In the genomic region with DNA sequence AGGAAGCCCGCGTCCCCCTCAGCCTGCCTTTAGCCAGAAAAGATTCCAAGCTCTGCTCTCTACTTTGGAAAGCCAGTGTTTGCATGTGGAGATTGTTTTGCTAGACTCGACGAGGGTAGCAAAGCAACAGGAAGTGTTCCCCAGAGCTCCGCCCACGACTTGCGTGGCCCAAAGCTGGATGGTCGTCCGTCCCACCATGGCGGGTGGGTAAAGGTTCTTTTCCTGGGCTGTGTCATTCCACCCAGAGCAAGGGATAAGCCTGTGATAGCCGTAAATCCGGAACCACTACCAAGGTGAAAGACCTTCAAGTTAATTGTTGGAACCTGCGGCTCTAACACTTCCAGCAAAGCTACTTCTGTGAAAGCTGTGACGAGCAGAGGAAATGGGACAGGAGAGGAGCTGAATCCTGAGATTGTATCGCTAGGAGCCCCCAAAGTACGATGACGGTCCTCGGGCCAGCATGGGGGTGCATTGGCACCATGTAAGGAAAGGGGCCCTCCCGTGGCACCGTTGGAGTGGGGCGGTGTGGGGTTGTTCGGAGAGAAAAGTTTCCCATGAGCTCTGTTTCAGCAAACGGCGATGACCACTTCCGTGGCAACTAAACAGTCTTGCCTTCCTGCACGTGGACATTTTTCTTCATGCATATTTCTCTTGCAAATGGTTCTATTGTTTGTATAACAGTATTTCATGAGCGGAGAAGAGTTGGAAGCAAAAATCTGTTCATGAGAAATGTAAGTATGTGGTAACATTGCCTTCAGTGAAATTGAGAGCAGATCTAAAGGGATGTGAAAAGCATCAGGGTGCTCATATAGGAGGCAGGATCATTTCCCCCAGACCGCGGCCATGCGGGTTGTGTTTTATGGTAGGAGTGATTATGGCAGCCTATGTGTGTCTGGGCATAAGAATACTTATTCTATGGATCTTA, we compare ENCODE assay signal across 8 cellular contexts. TPM values are rescaled to one million over a fixed set of nuclear protein-coding genes. Genes with fewer than 3 reads are reported as not detected.
DNase-seq lines count a peak whose midpoint lies in the region; ATAC-seq and TF ChIP-seq lines count a peak whose summit lies in the region.

No MANE protein-coding gene starts in this region.

- H3K27ac ChIP-seq in tibial artery, result no peak overlapping the region

- DNase-seq in activated CD4-positive, alpha-beta T cell treated with anti-CD3 and anti-CD28 coated beads for 36 hours, result peak; percentile 59
- DNase-seq in activated CD4-positive, alpha-beta T cell treated with anti-CD3 and anti-CD28 coated beads, Interleukin-2, amount 50 U/mL, for 4 hours, result no peak
- peak; percentile 68 for DNase-seq in activated CD4-positive, alpha-beta memory T cell treated with anti-CD3 and anti-CD28 coated beads for 36 hours
- DNase-seq in tibial artery (peak in 1 of 2 donors; percentile 64), DMS53 treated with DMSO at 0.1 percent for 48 hours (lab: John Stamatoyannopoulos, UW; ENCODE audit: unreplicated experiment) (no peak), NCI-H2196 treated with DMSO at 0.1 percent for 48 hours (lab: John Stamatoyannopoulos, UW; ENCODE audit: unreplicated experiment) (no peak), NCI-H1694 (lab: John Stamatoyannopoulos, UW) (no peak)

- H3K36me3 ChIP-seq in tibial artery, result no peaks in the 10 kb centered on the region

- peaks cover 0 to 13% (median 11%) of the 10 kb centered on the region in 4 donors for H3K4me1 ChIP-seq in tibial artery

- peak overlapping the region; percentile 68 for H3K4me3 Mint-ChIP-seq in activated CD4-positive, alpha-beta T cell treated with anti-CD3 and anti-CD28 coated beads for 36 hours
- peak overlapping the region; percentile 78 for H3K4me3 Mint-ChIP-seq in activated CD4-positive, alpha-beta memory T cell treated with anti-CD3 and anti-CD28 coated beads for 36 hours

- POLR2A ChIA-PET in activated CD4-positive, alpha-beta T cell treated with anti-CD3 and anti-CD28 coated beads for 36 hours (lab: Charles Lee), result interaction anchor here (0.7 to 2.0 kb wide), 2 partner anchors 9 to 723 kb away, joined by 3 to 8 read pairs; partner anchors contain the start of gene MX2
- POLR2A ChIA-PET in activated CD4-positive, alpha-beta memory T cell treated with anti-CD3 and anti-CD28 coated beads for 36 hours (lab: Charles Lee), result interaction anchor here (1.1 kb wide), 1 partner anchor 9 kb away, joined by 6 read pairs; the partner anchor contains the start of gene MX2

- H3K9me3 Mint-ChIP-seq in activated CD4-positive, alpha-beta T cell treated with anti-CD3 and anti-CD28 coated beads for 36 hours (ENCODE audit: low read depth), result peaks cover 2% of the 10 kb centered on the region
- no peaks in the 10 kb centered on the region for H3K9me3 Mint-ChIP-seq in activated CD4-positive, alpha-beta memory T cell treated with anti-CD3 and anti-CD28 coated beads for 36 hours

- H3K4me3 ChIP-seq in iPS-18c (ENCODE audit: insufficient read depth, low read depth, low read length) (peak overlapping the region; percentile 51), tibial artery (peak overlapping the region; percentile 35 to 52)

- CTCF ChIA-PET in activated CD4-positive, alpha-beta T cell treated with anti-CD3 and anti-CD28 coated beads for 36 hours (lab: Charles Lee), result interaction anchor here (0.6 to 1.7 kb wide), 4 partner anchors 11 to 87 kb away, joined by 3 to 15 read pairs (median 3); no protein-coding TSS in a partner anchor
- CTCF ChIA-PET in activated CD4-positive, alpha-beta memory T cell treated with anti-CD3 and anti-CD28 coated beads for 36 hours (lab: Charles Lee), result interaction anchor here (1.0 to 2.4 kb wide), 2 partner anchors 13 to 87 kb away, joined by 3 to 12 read pairs; no protein-coding TSS in a partner anchor

- no peaks in the 10 kb centered on the region for H3K27me3 ChIP-seq in tibial artery

- H3K9me3 ChIP-seq in iPS-18c (ENCODE audit: control insufficient read depth, insufficient read depth, low read length) (peaks cover 3% of the 10 kb centered on the region), tibial artery (no peaks in the 10 kb centered on the region)

- no peaks in the 10 kb centered on the region for H3K27me3 Mint-ChIP-seq in activated CD4-positive, alpha-beta T cell treated with anti-CD3 and anti-CD28 coated beads for 36 hours
- H3K27me3 Mint-ChIP-seq in activated CD4-positive, alpha-beta memory T cell treated with anti-CD3 and anti-CD28 coated beads for 36 hours, result no peaks in the 10 kb centered on the region

- TF ChIP-seq CTCF in tibial artery (IDR thresholded peaks at IDR 0.05), result no peak

- H3K4me1 Mint-ChIP-seq in activated CD4-positive, alpha-beta T cell treated with anti-CD3 and anti-CD28 coated beads for 36 hours, result peaks cover 79% of the 10 kb centered on the region
- H3K4me1 Mint-ChIP-seq in activated CD4-positive, alpha-beta memory T cell treated with anti-CD3 and anti-CD28 coated beads for 36 hours (ENCODE audit: low read depth), result peaks cover 52% of the 10 kb centered on the region

- peak overlapping the region; percentile 87 for H3K27ac Mint-ChIP-seq in activated CD4-positive, alpha-beta T cell treated with anti-CD3 and anti-CD28 coated beads for 36 hours
- H3K27ac Mint-ChIP-seq in activated CD4-positive, alpha-beta memory T cell treated with anti-CD3 and anti-CD28 coated beads for 36 hours, result peak overlapping the region; percentile 84

- peak; percentile 24 for ATAC-seq in activated CD4-positive, alpha-beta T cell treated with anti-CD3 and anti-CD28 coated beads for 36 hours

- H3K36me3 Mint-ChIP-seq in activated CD4-positive, alpha-beta T cell treated with anti-CD3 and anti-CD28 coated beads for 36 hours (ENCODE audit: low read depth), result peaks cover 11% of the 10 kb centered on the region
- H3K36me3 Mint-ChIP-seq in activated CD4-positive, alpha-beta memory T cell treated with anti-CD3 and anti-CD28 coated beads for 36 hours, result no peaks in the 10 kb centered on the region

- intact Hi-C loops in activated CD4-positive, alpha-beta T cell treated with anti-CD3 and anti-CD28 coated beads for 36 hours (cut with DNase I, micrococcal nuclease), result loop anchor here in 1 of 2 experiments (2.0 to 10.0 kb wide), 2 partner anchors 57 to 1035 kb away; partner anchors contain the start of genes MX1 and UBASH3A
- intact Hi-C loops in activated CD4-positive, alpha-beta memory T cell treated with anti-CD3 and anti-CD28 coated beads for 36 hours (cut with micrococcal nuclease), result loop anchor here (10.0 kb wide), 2 partner anchors 85 to 195 kb away; no protein-coding TSS in a partner anchor
- intact Hi-C loops in tibial artery (cut with DNase I; ENCODE audit: low total_unique reads), result no loop called here

RNA-seq across cellular contexts. Expression of gene MX2, which starts 8.3 kb away (rescaled TPM):
- total RNA-seq in activated CD4-positive, alpha-beta T cell treated with anti-CD3 and anti-CD28 coated beads for 36 hours, result 10 to 100 TPM; 30.7 to 40.4 TPM
- 10 to 100 TPM; 25.3 to 26.9 TPM for total RNA-seq in activated CD4-positive, alpha-beta memory T cell treated with anti-CD3 and anti-CD28 coated beads for 36 hours

RNA-seq across cellular contexts. Expression of gene FAM3B, which starts 53.6 kb away (rescaled TPM):
- not detected for total RNA-seq in activated CD4-positive, alpha-beta T cell treated with anti-CD3 and anti-CD28 coated beads for 36 hours
- total RNA-seq in activated CD4-positive, alpha-beta memory T cell treated with anti-CD3 and anti-CD28 coated beads for 36 hours, result not detected

RNA-seq across cellular contexts. Expression of gene MX1, which starts 55.9 kb away (rescaled TPM):
- 100 to 1,000 TPM; 162 to 169 TPM for total RNA-seq in activated CD4-positive, alpha-beta T cell treated with anti-CD3 and anti-CD28 coated beads for 36 hours
- 100 to 1,000 TPM; 106 TPM for total RNA-seq in activated CD4-positive, alpha-beta memory T cell treated with anti-CD3 and anti-CD28 coated beads for 36 hours

Comparison
In these comparisons a context has a peak if more than half of its experiments do, and no peak if none do; other contexts are left out.
1. DNase-seq: peak in activated CD4-positive, alpha-beta T cell treated with anti-CD3 and anti-CD28 coated beads for 36 hours (single experiment) and activated CD4-positive, alpha-beta memory T cell treated with anti-CD3 and anti-CD28 coated beads for 36 hours (single experiment); none in activated CD4-positive, alpha-beta T cell treated with anti-CD3 and anti-CD28 coated beads, Interleukin-2, amount 50 U/mL, for 4 hours (0 of 2), DMS53 treated with DMSO at 0.1 percent for 48 hours (single experiment), NCI-H2196 treated with DMSO at 0.1 percent for 48 hours (single experiment) and NCI-H1694 (single experiment).